19 cellular contexts compared by ENCODE assay signal in the genomic region with DNA sequence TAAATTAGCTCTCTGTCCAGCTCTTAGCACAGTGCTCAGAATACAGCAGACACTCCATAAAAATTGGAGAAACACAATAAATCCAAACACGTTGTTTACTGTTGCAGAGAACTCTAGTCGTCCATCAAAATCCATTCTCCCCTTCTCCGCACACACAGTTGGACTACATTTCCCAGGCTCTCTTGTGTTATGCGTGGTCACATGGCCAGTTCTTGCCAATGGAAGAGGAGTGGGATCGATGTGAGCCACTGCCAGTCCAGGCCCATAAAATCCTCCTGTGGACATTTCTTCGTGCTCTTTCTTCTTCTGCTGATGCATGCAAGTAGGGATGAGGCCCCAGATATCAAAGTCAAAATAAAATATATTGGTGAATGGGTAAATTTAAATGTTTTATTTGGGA.
"Had no signal": no experiment of that assay in that cellular context is flagged by ENCODE, and none has a peak within 500 bp of the region (broad histone marks: within the 10 kb centered on the region; RNA-seq: fewer than 3 reads in every experiment).

No MANE protein-coding gene starts in this region.

- H3K4me3 ChIP-seq: hepatocyte, lung, neural progenitor cell, ovary, right atrium auricular region, stomach had no signal

- H3K27me3 ChIP-seq: hepatocyte, neural progenitor cell, ovary, right atrium auricular region, stomach had no signal

- H3K36me3 ChIP-seq: neural progenitor cell, ovary, right atrium auricular region, stomach had no signal

- H3K4me1 ChIP-seq: neural progenitor cell, right atrium auricular region, stomach had no signal

- DNase-seq: dermis blood vessel endothelial cell; foreskin melanocyte; head of caudate nucleus; kidney; left cardiac atrium; left ventricle myocardium superior; mesenchymal stem cell; midbrain; nucleus accumbens; ovary; small intestine; stimulated activated CD4-positive, alpha-beta T cell treated with anti-CD3 and anti-CD28 coated beads, Interleukin-12 subunit alpha, Interleukin-12 subunit beta, amount 100 ng/mL, for 4 hours; stimulated activated naive CD4-positive, alpha-beta T cell; stomach; trophoblast cell had no signal

- H3K27ac ChIP-seq: hepatocyte, neural progenitor cell, ovary, right atrium auricular region, stomach had no signal

- H3K9me3 ChIP-seq: ovary had no signal
